ENCODE assay signal across 15 cellular contexts in genomic region chr6:148898360-148899005, GRCh38.
A peak's percentile ranks its signal among the peaks of the same experiment; 100 is the strongest.
DNase-seq lines count a peak whose midpoint lies in the region; ATAC-seq and TF ChIP-seq lines count a peak whose summit lies in the region.
"Had no signal": no experiment of that assay in that cellular context is flagged by ENCODE, and none has a peak within 500 bp of the region (broad histone marks: within the 10 kb centered on the region; RNA-seq: fewer than 3 reads in every experiment).

No MANE protein-coding gene starts in this region.

- no peaks in the 10 kb centered on the region for H3K27me3 Mint-ChIP-seq in nephron (ENCODE audit: low read depth)
- no peaks in the 10 kb centered on the region for H3K27me3 Mint-ChIP-seq in stimulated activated memory B cell treated with anti-CD40 and anti-IgM and Interleukin-4, amounts not matched to agents 10 μg/mL and 1 μg/mL and 100 μg/mL, for 72 hours
- H3K27me3 Mint-ChIP-seq: B cell had no signal

- H3K4me3 ChIP-seq in AG10803 (ENCODE audit: low read length), result no peak overlapping the region
- H3K4me3 ChIP-seq in SJCRH30, result no peak overlapping the region

- H3K36me3 ChIP-seq in SJCRH30, result peaks cover 5% of the 10 kb centered on the region; the same call in 1 of the 2 replicates

- no peaks in the 10 kb centered on the region for H3K9me3 ChIP-seq in SJCRH30 (replicated peaks)

- POLR2A ChIA-PET in HEK293T (lab: Yijun Ruan, JAX), result interaction anchor here (0.6 kb wide), 1 partner anchor 97 kb away, joined by 3 read pairs; no protein-coding TSS in a partner anchor

- peaks cover 12% of the 10 kb centered on the region for H3K36me3 Mint-ChIP-seq in nephron (ENCODE audit: low read depth)
- peaks cover 43% of the 10 kb centered on the region for H3K36me3 Mint-ChIP-seq in stimulated activated memory B cell treated with anti-CD40 and anti-IgM and Interleukin-4, amounts not matched to agents 10 μg/mL and 1 μg/mL and 100 μg/mL, for 72 hours
- H3K36me3 Mint-ChIP-seq: CD8-positive, alpha-beta T cell had no signal

- peaks cover 11% of the 10 kb centered on the region for H3K4me1 ChIP-seq in SJCRH30

- no peak for ATAC-seq in stimulated activated memory B cell treated with anti-CD40 and anti-IgM and Interleukin-4, amounts not matched to agents 10 μg/mL and 1 μg/mL and 100 μg/mL, for 72 hours
- ATAC-seq: CD8-positive, alpha-beta T cell had no signal

- no peaks in the 10 kb centered on the region for H3K27me3 ChIP-seq in SJCRH30

- peak overlapping the region in 1 of 3 experiments; percentile 9 for H3K4me3 Mint-ChIP-seq in nephron
- H3K4me3 Mint-ChIP-seq in stimulated activated memory B cell treated with anti-CD40 and anti-IgM and Interleukin-4, amounts not matched to agents 10 μg/mL and 1 μg/mL and 100 μg/mL, for 72 hours, result no peak overlapping the region
- H3K4me3 Mint-ChIP-seq: B cell; CD8-positive, alpha-beta T cell had no signal

- H3K27ac ChIP-seq in SJCRH30, result peak overlapping the region; percentile 44

- H3K27ac Mint-ChIP-seq in nephron, result peak overlapping the region; percentile 23 to 62 (median 59)
- H3K27ac Mint-ChIP-seq in stimulated activated memory B cell treated with anti-CD40 and anti-IgM and Interleukin-4, amounts not matched to agents 10 μg/mL and 1 μg/mL and 100 μg/mL, for 72 hours, result no peak overlapping the region
- H3K27ac Mint-ChIP-seq: B cell; CD8-positive, alpha-beta T cell had no signal

- peaks cover 24% of the 10 kb centered on the region for H3K4me1 Mint-ChIP-seq in nephron
- H3K4me1 Mint-ChIP-seq in stimulated activated memory B cell treated with anti-CD40 and anti-IgM and Interleukin-4, amounts not matched to agents 10 μg/mL and 1 μg/mL and 100 μg/mL, for 72 hours, result no peaks in the 10 kb centered on the region
- H3K4me1 Mint-ChIP-seq: B cell had no signal

- peak; percentile 68 for DNase-seq in AG10803 (ENCODE audit: low read depth)
- DNase-seq in HEK293T (ENCODE audit: extremely low spot score), result no peak
- DNase-seq in SJCRH30, result peak; percentile 32 to 70
- DNase-seq in NCI-H1092 (lab: John Stamatoyannopoulos, UW), result no peak
- DNase-seq in NCI-H510A (lab: John Stamatoyannopoulos, UW), result no peak
- DNase-seq: ACHN; CD8-positive, alpha-beta T cell; GF-D8; KBM-7; NCI-H1092 treated with DMSO at 0.1 percent for 48 hours; NCI-H187; NCI-H510A treated with DMSO at 0.1 percent for 48 hours had no signal

- no peaks in the 10 kb centered on the region for H3K9me3 Mint-ChIP-seq in nephron
- H3K9me3 Mint-ChIP-seq in stimulated activated memory B cell treated with anti-CD40 and anti-IgM and Interleukin-4, amounts not matched to agents 10 μg/mL and 1 μg/mL and 100 μg/mL, for 72 hours, result peaks cover 7% of the 10 kb centered on the region
- H3K9me3 Mint-ChIP-seq: CD8-positive, alpha-beta T cell had no signal

- CTCF ChIA-PET in HEK293T (lab: Yijun Ruan, JAX), result no interaction called here

- no peak for TF ChIP-seq CTCF in AG10803 (conservative IDR thresholded peaks at IDR 0.05; ENCODE audit: low read length)
- no peak for TF ChIP-seq CTCF in nephron (IDR thresholded peaks at IDR 0.05; ENCODE audit: unreplicated experiment in 3 of 3)

TF ChIP-seq in HEK293T, 16 proteins besides CTCF, POLR2A, EP300 and RAD21:
- TF ChIP-seq L3MBTL2 (conservative IDR thresholded peaks at IDR 0.05), result no peak
- TF ChIP-seq PKNOX1 (IDR thresholded peaks at IDR 0.05), result peak; percentile 27; the same call in 1 of the 2 replicates
TF ChIP-seq in HEK293T: peak in this region for 1.

Comparison
In these comparisons a context has a peak if more than half of its experiments do, and no peak if none do; other contexts are left out.
1. DNase-seq: peak in AG10803 (single experiment) and SJCRH30 (2 of 2); none in HEK293T (single experiment), NCI-H1092 (single experiment) and NCI-H510A (single experiment).